ENCODE assay signal across 9 cellular contexts in genomic region chr9:136742640-136743391, GRCh38. TPM values are rescaled to one million over a fixed set of nuclear protein-coding genes. Genes with fewer than 3 reads are reported as not detected.
DNase-seq lines count a peak whose midpoint lies in the region; TF ChIP-seq lines count a peak whose summit lies in the region.
"Had no signal": no experiment of that assay in that cellular context is flagged by ENCODE, and none has a peak within 500 bp of the region (broad histone marks: within the 10 kb centered on the region; RNA-seq: fewer than 3 reads in every experiment).

TSS of gene LCN10 (minus strand) at chr9:136742940. CDS start at chr9:136742903, 37 bp downstream.

- H3K4me1 Mint-ChIP-seq in chondrocyte (ENCODE audit: low read depth): no peaks in the 10 kb centered on the region
- no peaks in the 10 kb centered on the region for H3K4me1 Mint-ChIP-seq in neural crest cell

- H3K27me3 Mint-ChIP-seq in chondrocyte (ENCODE audit: low read depth): peaks cover 8% of the 10 kb centered on the region
- H3K27me3 Mint-ChIP-seq in neural crest cell (ENCODE audit: low read depth): no peaks in the 10 kb centered on the region

- in situ Hi-C loops in G401 (cut with HindIII; ENCODE audit: low sequenced_read_pairs): no loop called here

- H3K27ac Mint-ChIP-seq in chondrocyte (ENCODE audit: unreplicated experiment) (no peak within 1 kb of the TSS), neural crest cell (ENCODE audit: unreplicated experiment) (no peak within 1 kb of the TSS)
- H3K27ac Mint-ChIP-seq: activated CD8-positive, alpha-beta memory T cell treated with anti-CD3 and anti-CD28 coated beads, Interleukin-2, amount 10 ng/mL, durations not matched to agents 7 days and 5 days had no signal

- no peaks in the 10 kb centered on the region for H3K9me3 Mint-ChIP-seq in chondrocyte (ENCODE audit: low read depth)
- no peaks in the 10 kb centered on the region for H3K9me3 Mint-ChIP-seq in neural crest cell

- TF ChIP-seq CTCF in chondrocyte (IDR thresholded peaks at IDR 0.05) (peak; percentile 72), neural crest cell (conservative IDR thresholded peaks at IDR 0.05) (peak; percentile 55)

- DNase-seq in COR-L47 (lab: John Stamatoyannopoulos, UW) (peak; percentile 17), NCI-H2029 treated with DMSO at 0.1 percent for 48 hours (lab: John Stamatoyannopoulos, UW) (peak; percentile 39), chondrocyte (ENCODE audit: low spot score) (no peak), neural crest cell (ENCODE audit: low read depth, low spot score) (no peak), germinal center (ENCODE audit: low spot score) (no peak), NCI-H345 (lab: John Stamatoyannopoulos, UW) (no peak), NCI-H2196 (lab: John Stamatoyannopoulos, UW; ENCODE audit: unreplicated experiment) (no peak), G401 (ENCODE audit: low spot score) (no peak)
- DNase-seq: activated CD8-positive, alpha-beta memory T cell treated with anti-CD3 and anti-CD28 coated beads, Interleukin-2, amount 10 ng/mL, durations not matched to agents 7 days and 5 days had no signal

- H3K36me3 Mint-ChIP-seq in chondrocyte (ENCODE audit: low read depth) (no peaks in the 10 kb centered on the region), neural crest cell (ENCODE audit: low read depth) (no peaks in the 10 kb centered on the region)
- H3K36me3 Mint-ChIP-seq: activated CD8-positive, alpha-beta memory T cell treated with anti-CD3 and anti-CD28 coated beads, Interleukin-2, amount 10 ng/mL, durations not matched to agents 7 days and 5 days had no signal

- H3K4me3 Mint-ChIP-seq in chondrocyte (ENCODE audit: unreplicated experiment) (no peak within 1 kb of the TSS), neural crest cell (no peak within 1 kb of the TSS)
- H3K4me3 Mint-ChIP-seq: activated CD8-positive, alpha-beta memory T cell treated with anti-CD3 and anti-CD28 coated beads, Interleukin-2, amount 10 ng/mL, durations not matched to agents 7 days and 5 days had no signal

RNA-seq across cellular contexts. Expression of gene LCN10, which starts in this region (rescaled TPM):
- total RNA-seq in chondrocyte (not detected in 3 replicates), neural crest cell (not detected in 2 replicates)
- total RNA-seq in G401 (2014; rRNA removed; shearing (Covaris generic)): not detected in 2 replicates

Comparison
In these comparisons a context has a peak if more than half of its experiments do, and no peak if none do; other contexts are left out.
1. DNase-seq: peak in COR-L47 (single experiment) and NCI-H2029 treated with DMSO at 0.1 percent for 48 hours (single experiment); none in chondrocyte (single experiment), neural crest cell (single experiment), germinal center (single experiment), NCI-H345 (single experiment), NCI-H2196 (single experiment) and G401 (single experiment).